ENCODE assay signal across 21 cellular contexts in genomic region chrX:150308532-150309157, GRCh38.
"Had no signal": no experiment of that assay in that cellular context is flagged by ENCODE, and none has a peak within 500 bp of the region (broad histone marks: within the 10 kb centered on the region; RNA-seq: fewer than 3 reads in every experiment).

No MANE protein-coding gene starts in this region.

- H3K4me3 ChIP-seq: cardiac muscle cell had no signal

- H3K27me3 ChIP-seq: brain microvascular endothelial cell, cardiac muscle cell had no signal

- H3K27ac ChIP-seq: brain microvascular endothelial cell, cardiac muscle cell had no signal

- H3K36me3 ChIP-seq: brain microvascular endothelial cell, cardiac muscle cell had no signal

- ATAC-seq: activated CD8-positive, alpha-beta memory T cell treated with anti-CD3 and anti-CD28 coated beads, Interleukin-2, amount 10 ng/mL, durations not matched to agents 7 days and 5 days; activated T-helper 17 cell treated with anti-CD3 and anti-CD28 coated beads, Interleukin-2, amount 50 U/mL, for 72 hours; PC-3; WTC11 had no signal

- DNase-seq: activated CD4-positive, alpha-beta T cell treated with anti-CD3 and anti-CD28 coated beads for 48 hours; activated CD4-positive, alpha-beta T cell treated with anti-CD3 and anti-CD28 coated beads, Interleukin-2, amount 50 U/mL, for 4 hours; activated CD4-positive, CD25-positive, alpha-beta regulatory T cell treated with anti-CD3 and anti-CD28 coated beads, Interleukin-2, amount 50 U/mL, for 72 hours; activated CD8-positive, alpha-beta memory T cell treated with anti-CD3 and anti-CD28 coated beads, Interleukin-2, amount 10 ng/mL, durations not matched to agents 7 days and 5 days; activated gamma-delta T cell; activated naive CD4-positive, alpha-beta T cell treated with anti-CD3 and anti-CD28 coated beads for 36 hours; activated naive CD8-positive, alpha-beta T cell treated with anti-CD3 and anti-CD28 coated beads for 36 hours; activated T-cell treated with anti-CD3 and anti-CD28 coated beads, Interleukin-2, amount 50 U/mL, for 48 hours; brain microvascular endothelial cell; NCI-H1092 treated with DMSO at 0.1 percent for 48 hours; NCI-H1417 treated with DMSO at 0.1 percent for 48 hours; NCI-H1694; NCI-H2029; NCI-H345; NCI-H510A; NCI-H69; PC-3; SHP77 treated with DMSO at 0.1 percent for 48 hours had no signal
